ENCODE assay signal across 8 cellular contexts in the genomic region with DNA sequence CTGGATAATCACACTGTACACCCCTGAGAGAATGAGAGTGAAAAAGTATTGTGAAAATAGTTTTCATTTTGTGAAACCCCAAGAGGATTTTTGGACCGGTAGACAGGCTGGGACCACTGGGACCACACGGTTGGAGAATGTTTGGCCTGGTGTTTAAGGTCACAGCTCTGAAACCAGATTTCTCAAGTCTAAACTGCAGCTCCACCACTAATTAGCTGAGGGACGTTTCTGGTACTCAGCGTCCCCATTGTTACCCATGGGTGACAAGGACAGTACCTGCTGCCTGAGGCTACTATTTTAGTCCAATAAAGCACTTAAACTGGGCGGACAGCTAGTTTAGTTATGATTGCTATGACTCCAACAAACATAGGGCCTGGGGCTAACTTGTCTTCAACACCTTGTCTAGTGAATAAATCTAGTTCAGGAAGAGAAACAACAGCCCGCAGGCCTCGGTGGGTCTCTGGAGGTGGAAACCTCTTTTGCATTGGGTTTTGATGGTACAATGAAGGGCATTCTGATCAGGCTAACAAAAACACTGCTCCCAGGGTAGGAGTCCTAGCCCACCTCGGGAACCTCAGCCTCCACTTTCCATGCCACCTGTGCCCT. TPM values are rescaled to one million over a fixed set of nuclear protein-coding genes. Genes with fewer than 3 reads are reported as not detected.
A peak's percentile ranks its signal among the peaks of the same experiment; 100 is the strongest.
DNase-seq lines count a peak whose midpoint lies in the region; ATAC-seq, FAIRE-seq and TF ChIP-seq lines count a peak whose summit lies in the region.

No MANE protein-coding gene starts in this region.

- FAIRE-seq in bronchial epithelial cell (lab: Jason Lieb, UNC), result no peak
- FAIRE-seq in frontal cortex (lab: Jason Lieb, UNC), result no peak

- peak overlapping the region; percentile 87 for H3K14ac ChIP-seq in IMR-90 (replicated peaks; ENCODE audit: low read depth, low read length)

- H2AK9ac ChIP-seq in IMR-90 (replicated peaks; ENCODE audit: low read depth, low read length, poor library complexity), result peak overlapping the region; percentile 83

- peaks cover 11% of the 10 kb centered on the region; the same call in 1 of the 2 replicates for H4K20me1 ChIP-seq in IMR-90 (ENCODE audit: insufficient read depth, low read length)

- H3K9ac ChIP-seq in IMR-90 (ENCODE audit: low read depth, low read length) (peak overlapping the region; percentile 64), mucosa of stomach (ENCODE audit: low read length) (peak overlapping the region; percentile 84)

- no peak overlapping the region; the same call in 2 of the 3 replicates for H2BK15ac ChIP-seq in IMR-90 (ENCODE audit: low read depth, low read length)

- ATAC-seq in IMR-90 (ENCODE audit: low read depth), result no peak
- no peak for ATAC-seq in HG03175 (IDR thresholded peaks at IDR 0.05; ENCODE audit: unreplicated experiment)

- TF ChIP-seq POLR2A in IMR-90 (IDR thresholded peaks at IDR 0.05; ENCODE audit: low read depth, low read length), result no peak

- H3K18ac ChIP-seq in IMR-90 (ENCODE audit: low read depth, low read length), result peak overlapping the region; percentile 19; the same call in 1 of the 2 replicates

- H3K27ac ChIP-seq in A673 (ENCODE audit: low read depth, low read length, poor library complexity, severe bottlenecking), result peak overlapping the region; percentile 98
- H3K27ac ChIP-seq in IMR-90 (ENCODE audit: insufficient read depth, low read length), result peak overlapping the region; percentile 92

- CTCF ChIA-PET in A673 (lab: Charles Lee), result no interaction called here
- CTCF ChIA-PET in IMR-90 (lab: Yijun Ruan, JAX), result interaction anchor here (1.5 kb wide), 1 partner anchor 80 kb away, joined by 3 read pairs; no protein-coding TSS in a partner anchor

- no peak for TF ChIP-seq RAD21 in IMR-90 (IDR thresholded peaks at IDR 0.05; ENCODE audit: low read length)

- 90% methylated on average over 2 of the region's 8 CpGs; no CpG with 5 or more reads in 1 of the 2 experiments for WGBS in IMR-90 (ENCODE audit: extremely low coverage in 2 of 2, insufficient read length in 1 of 2), 2 experiments

- intact Hi-C loops in A673 (cut with micrococcal nuclease; ENCODE audit: unreplicated experiment) (no loop called here), IMR-90 (cut with micrococcal nuclease) (loop anchor here (5.0 kb wide), 1 partner anchor 150 kb away; no protein-coding TSS in a partner anchor)

- peak overlapping the region; percentile 75 for H3K4me2 ChIP-seq in IMR-90 (ENCODE audit: low read depth, low read length)

- H3K4me3 ChIP-seq in A673 (ENCODE audit: low read depth, low read length, poor library complexity, severe bottlenecking), result peak overlapping the region; percentile 73
- H3K4me3 ChIP-seq in IMR-90 (ENCODE audit: insufficient read depth, low read depth, low read length), result peak overlapping the region; percentile 83
- peak overlapping the region; percentile 57 for H3K4me3 ChIP-seq in bronchial epithelial cell (ENCODE audit: low read depth, low read length)
- no peak overlapping the region for H3K4me3 ChIP-seq in mucosa of stomach (ENCODE audit: low read length)

- peak overlapping the region; percentile 75; the same call in 1 of the 2 replicates for H4K91ac ChIP-seq in IMR-90 (ENCODE audit: insufficient read depth, low read depth, low read length)

- H4K5ac ChIP-seq in IMR-90 (ENCODE audit: low read depth, low read length), result peak overlapping the region; percentile 97

- no peak overlapping the region for H2BK120ac ChIP-seq in IMR-90 (ENCODE audit: low read depth, low read length)

- POLR2A ChIA-PET in A673 (lab: Charles Lee; ENCODE audit: low non-redundant PET) (interaction anchor here (1.7 kb wide), 1 partner anchor 14 kb away, joined by 4 read pairs; no protein-coding TSS in a partner anchor), IMR-90 (lab: Charles Lee; ENCODE audit: unreplicated experiment) (no interaction called here)

- TSS peak; percentile 84 for BruUV-seq in A673 (replicated peaks; lab: Mats Ljungman, UMichigan)
- no TSS peak for BruUV-seq in IMR-90 (replicated peaks; lab: Mats Ljungman, UMichigan)

- H3K4me1 ChIP-seq in A673 (ENCODE audit: insufficient read depth, low read length, poor library complexity, severe bottlenecking) (no peaks in the 10 kb centered on the region), IMR-90 (ENCODE audit: control insufficient read depth, insufficient read depth, low read length) (0 out of 2 replicates have a peak, but pooled peaks cover 1% of the 10 kb centered on the region), mucosa of stomach (ENCODE audit: control insufficient read depth, insufficient read depth, low read length) (peaks cover 6% of the 10 kb centered on the region)

- DNase-seq in A673 (ENCODE audit: low spot score) (no peak), IMR-90 (no peak), bronchial epithelial cell (ENCODE audit: low read depth) (peak; percentile 26), SHP77 (lab: John Stamatoyannopoulos, UW) (no peak), frontal cortex (ENCODE audit: low spot score in 2 of 2) (no peak)
- DNase-seq in activated effector memory CD4-positive, alpha-beta T cell treated with Interleukin-2 at 50 U/mL for 16 hours, result no peak

- H3K27me3 ChIP-seq in A673 (replicated peaks; ENCODE audit: insufficient read depth, low read depth, low read length, poor library complexity), result no peaks in the 10 kb centered on the region
- peaks cover 9% of the 10 kb centered on the region; the same call in 1 of the 2 replicates for H3K27me3 ChIP-seq in IMR-90 (ENCODE audit: control insufficient read depth, insufficient read depth, low read length)
- H3K27me3 ChIP-seq in bronchial epithelial cell (ENCODE audit: control insufficient read depth, insufficient read depth, low read length), result no peaks in the 10 kb centered on the region
- no peaks in the 10 kb centered on the region for H3K27me3 ChIP-seq in mucosa of stomach (ENCODE audit: control insufficient read depth, insufficient read depth, low read length)

- peaks cover 20% of the 10 kb centered on the region for H3K36me3 ChIP-seq in A673 (ENCODE audit: insufficient read depth, low read length, poor library complexity, severe bottlenecking)
- H3K36me3 ChIP-seq in IMR-90 (ENCODE audit: control insufficient read depth, insufficient read depth, low read length), result peaks cover 11% of the 10 kb centered on the region
- H3K36me3 ChIP-seq in bronchial epithelial cell (ENCODE audit: control insufficient read depth, insufficient read depth, low read length), result no peaks in the 10 kb centered on the region
- no peaks in the 10 kb centered on the region for H3K36me3 ChIP-seq in mucosa of stomach (ENCODE audit: control insufficient read depth, insufficient read depth, low read length)

- peak overlapping the region; percentile 66 for H2BK5ac ChIP-seq in IMR-90 (ENCODE audit: low read depth, low read length, poor library complexity, severe bottlenecking)

- H3K23ac ChIP-seq in IMR-90 (ENCODE audit: low read depth, low read length), result peak overlapping the region; percentile 81

- peak overlapping the region; percentile 41; the same call in 1 of the 2 replicates for H3K56ac ChIP-seq in IMR-90 (ENCODE audit: extremely low read depth, insufficient read depth, low read length)

- 0 out of 2 replicates have a peak, but pooled peaks cover 5% of the 10 kb centered on the region for H3K9me1 ChIP-seq in IMR-90 (ENCODE audit: insufficient read depth, low read length)

- TF ChIP-seq CTCF in A673 (conservative IDR thresholded peaks at IDR 0.05; ENCODE audit: low read depth, low read length), result no peak
- no peak for TF ChIP-seq CTCF in IMR-90 (conservative IDR thresholded peaks at IDR 0.05; ENCODE audit: low read depth, low read length)
- TF ChIP-seq CTCF in bronchial epithelial cell (IDR thresholded peaks at IDR 0.05; ENCODE audit: insufficient read depth, low read length, severe bottlenecking), result no peak

- no peaks in the 10 kb centered on the region for H3K9me3 ChIP-seq in A673 (ENCODE audit: low read depth, low read length, poor library complexity, severe bottlenecking)
- H3K9me3 ChIP-seq in IMR-90 (ENCODE audit: control insufficient read depth, insufficient read depth, low read length), result no peaks in the 10 kb centered on the region
- no peaks in the 10 kb centered on the region for H3K9me3 ChIP-seq in mucosa of stomach (ENCODE audit: control insufficient read depth, low read length)

- peak overlapping the region; percentile 81 for H3K4ac ChIP-seq in IMR-90 (ENCODE audit: low read depth, low read length)

- H4K8ac ChIP-seq in IMR-90 (ENCODE audit: low read depth in 2 of 2, low read length in 2 of 2), result peak overlapping the region; percentile 95 to 100

- no peak overlapping the region for H2BK20ac ChIP-seq in IMR-90 (ENCODE audit: low read depth, low read length)

- peak overlapping the region; percentile 85 for H2AFZ ChIP-seq in IMR-90 (replicated peaks; ENCODE audit: low read length, poor library complexity)

- in situ Hi-C loops in IMR-90 (cut with MboI; ENCODE audit: low sequenced_read_pairs), result no loop called here

- dilution Hi-C loops in IMR-90 (cut with HindIII; ENCODE audit: low sequenced_read_pairs, unreplicated experiment), result no loop called here

- H3K79me1 ChIP-seq in IMR-90 (ENCODE audit: low read depth in 1 of 2, low read length in 2 of 2), result peaks cover 8 to 14% of the 10 kb centered on the region in 2 experiments

- peak overlapping the region; percentile 76 for H2AK5ac ChIP-seq in IMR-90 (ENCODE audit: low read depth, low read length)

TF ChIP-seq in IMR-90, 13 proteins besides CTCF, POLR2A, EP300 and RAD21:
- TF ChIP-seq RFX5 (IDR thresholded peaks at IDR 0.05; ENCODE audit: low read depth, low read length) (no peak), BHLHE40 (IDR thresholded peaks at IDR 0.05; ENCODE audit: low read depth, low read length) (no peak), MAFK (IDR thresholded peaks at IDR 0.05; ENCODE audit: low read depth, low read length) (no peak)

RNA-seq across cellular contexts. Expression of a gene that starts 0.5 kb away (rescaled TPM):
- total RNA-seq in A673 (2021) (122 and 134 TPM in 2 replicates), IMR-90 (2012; rRNA removed) (50.5 and 59.7 TPM in 2 replicates), bronchial epithelial cell (6.1 and 7.3 TPM in 2 replicates), frontal cortex (181 TPM)
- polyA plus RNA-seq in IMR-90 (2012; rRNA removed), result 33.0 and 33.5 TPM in 2 replicates
- 18.8 and 25.3 TPM in 2 replicates for polyA plus RNA-seq in IMR-90 (2012; cell fraction: cytosol; rRNA removed)
- 110 and 113 TPM in 2 replicates for polyA plus RNA-seq in IMR-90 (2012; cell fraction: nucleus; rRNA removed; ENCODE audit: low replicate concordance)

RNA-seq across cellular contexts. Expression of a gene that starts 13.8 kb away (rescaled TPM):
- total RNA-seq in A673 (2021) (168 and 181 TPM in 2 replicates), IMR-90 (2012; rRNA removed) (69.4 and 85.3 TPM in 2 replicates), bronchial epithelial cell (54.8 and 100 TPM in 2 replicates), frontal cortex (66.4 TPM)
- 106 and 116 TPM in 2 replicates for polyA plus RNA-seq in IMR-90 (2012; rRNA removed)
- 72.0 and 131 TPM in 2 replicates for polyA plus RNA-seq in IMR-90 (2012; cell fraction: cytosol; rRNA removed)
- 187 and 297 TPM in 2 replicates for polyA plus RNA-seq in IMR-90 (2012; cell fraction: nucleus; rRNA removed; ENCODE audit: low replicate concordance)

RNA-seq across cellular contexts. Expression of a gene that starts 38.7 kb away (rescaled TPM):
- total RNA-seq in A673 (2021) (413 and 437 TPM in 2 replicates), IMR-90 (2012; rRNA removed) (256 and 299 TPM in 2 replicates), bronchial epithelial cell (87.4 and 137 TPM in 2 replicates), frontal cortex (122 TPM)
- polyA plus RNA-seq in IMR-90 (2012; rRNA removed), result 343 and 366 TPM in 2 replicates
- polyA plus RNA-seq in IMR-90 (2012; cell fraction: cytosol; rRNA removed), result 253 and 341 TPM in 2 replicates
- polyA plus RNA-seq in IMR-90 (2012; cell fraction: nucleus; rRNA removed; ENCODE audit: low replicate concordance), result 285 and 480 TPM in 2 replicates
